ENCODE assay signal across 20 cellular contexts in genomic region chr7:34026481-34027225, GRCh38.
DNase-seq lines count a peak whose midpoint lies in the region; ATAC-seq and TF ChIP-seq lines count a peak whose summit lies in the region.
"Had no signal": no experiment of that assay in that cellular context is flagged by ENCODE, and none has a peak within 500 bp of the region (broad histone marks: within the 10 kb centered on the region; RNA-seq: fewer than 3 reads in every experiment).

No MANE protein-coding gene starts in this region.

- H3K36me3 ChIP-seq in cardiac muscle cell (peaks cover 4% of the 10 kb centered on the region), brain microvascular endothelial cell (replicated peaks) (no peaks in the 10 kb centered on the region)
- H3K36me3 ChIP-seq: BE2C had no signal

- intact Hi-C loops in right cardiac atrium (cut with DNase I) = no loop called here

- H3K4me3 ChIP-seq in cardiac muscle cell (no peak overlapping the region), right cardiac atrium (ENCODE audit: low read length) (no peak overlapping the region), brain microvascular endothelial cell (ENCODE audit: low read depth, low read length) (no peak overlapping the region), fibroblast of pulmonary artery (replicated peaks; ENCODE audit: low read depth, low read length) (no peak overlapping the region)
- H3K4me3 ChIP-seq: GM12878, GM23338 had no signal

- peak overlapping the region; percentile 93 for H3K27ac ChIP-seq in cardiac muscle cell
- H3K27ac ChIP-seq in right cardiac atrium (ENCODE audit: low read length) = no peak overlapping the region
- H3K27ac ChIP-seq in brain microvascular endothelial cell = no peak overlapping the region
- H3K27ac ChIP-seq: HL-60 had no signal

- ATAC-seq in right cardiac atrium = no peak
- ATAC-seq: GM12878, GM23338 had no signal

- H3K9me3 ChIP-seq in cardiac muscle cell (ENCODE audit: low read depth) (no peaks in the 10 kb centered on the region), right cardiac atrium (ENCODE audit: control insufficient read depth, low read length) (no peaks in the 10 kb centered on the region)
- H3K9me3 ChIP-seq: BE2C had no signal

- H3K27ac Mint-ChIP-seq in progenitor cell of endocrine pancreas = no peak overlapping the region
- H3K27ac Mint-ChIP-seq: CD4-positive, CD25-positive, alpha-beta regulatory T cell; CD8-positive, alpha-beta memory T cell; GM23338 had no signal

- no peak overlapping the region for H3K4me3 Mint-ChIP-seq in progenitor cell of endocrine pancreas (ENCODE audit: low read depth)
- H3K4me3 Mint-ChIP-seq: CD4-positive, CD25-positive, alpha-beta regulatory T cell; CD8-positive, alpha-beta memory T cell; GM23338 had no signal

- H3K4me1 ChIP-seq in cardiac muscle cell (ENCODE audit: low read depth) (peaks cover 26% of the 10 kb centered on the region), right cardiac atrium (ENCODE audit: control insufficient read depth, insufficient read depth, low read length) (no peaks in the 10 kb centered on the region)
- H3K4me1 ChIP-seq: BE2C had no signal

- H3K36me3 Mint-ChIP-seq in progenitor cell of endocrine pancreas (ENCODE audit: insufficient read depth) = no peaks in the 10 kb centered on the region
- H3K36me3 Mint-ChIP-seq: CD4-positive, CD25-positive, alpha-beta regulatory T cell; CD8-positive, alpha-beta memory T cell had no signal

- peaks cover 1% of the 10 kb centered on the region for H3K4me1 Mint-ChIP-seq in progenitor cell of endocrine pancreas (ENCODE audit: low read depth)
- H3K4me1 Mint-ChIP-seq: CD4-positive, CD25-positive, alpha-beta regulatory T cell; CD8-positive, alpha-beta memory T cell had no signal

- in situ Hi-C loops in brain microvascular endothelial cell (cut with HindIII; ENCODE audit: low pct_ligation_motif_present, low sequenced_read_pairs) = no loop called here

- peaks cover 4% of the 10 kb centered on the region for H3K27me3 Mint-ChIP-seq in progenitor cell of endocrine pancreas
- H3K27me3 Mint-ChIP-seq: CD4-positive, CD25-positive, alpha-beta regulatory T cell had no signal

- TF ChIP-seq CTCF in cardiac muscle cell (IDR thresholded peaks at IDR 0.05; ENCODE audit: low read depth, low read length) (no peak), brain microvascular endothelial cell (IDR thresholded peaks at IDR 0.05; ENCODE audit: low read depth, low read length, missing control alignments) (no peak), fibroblast of pulmonary artery (IDR thresholded peaks at IDR 0.05; ENCODE audit: low read length, missing control alignments) (no peak), progenitor cell of endocrine pancreas (IDR thresholded peaks at IDR 0.05; ENCODE audit: unreplicated experiment) (no peak)

- H3K27me3 ChIP-seq in cardiac muscle cell (no peaks in the 10 kb centered on the region), right cardiac atrium (ENCODE audit: control insufficient read depth, insufficient read depth) (no peaks in the 10 kb centered on the region), brain microvascular endothelial cell (replicated peaks) (no peaks in the 10 kb centered on the region)
- H3K27me3 ChIP-seq: BE2C had no signal

- WGBS in right cardiac atrium = 62% methylated on average over 4 of the region's 4 CpGs

- DNase-seq in cardiac muscle cell (ENCODE audit: low read depth in 1 of 2, low spot score in 1 of 2) (no peak), right cardiac atrium (no peak), brain microvascular endothelial cell (peak; percentile 9), fibroblast of pulmonary artery (ENCODE audit: low read depth) (peak; percentile 14), NCI-H1436 (lab: John Stamatoyannopoulos, UW) (no peak), SHP77 (lab: John Stamatoyannopoulos, UW) (no peak), progenitor cell of endocrine pancreas (ENCODE audit: low spot score, unreplicated experiment) (no peak)
- DNase-seq: BE2C; C1 segment of cervical spinal cord; CD4-positive, CD25-positive, alpha-beta regulatory T cell; CD8-positive, alpha-beta memory T cell; COR-L47; DMS 273 treated with DMSO at 0.1 percent for 48 hours; DMS53; DND-41; EL; HCEC 1CT had no signal

- H3K9me3 Mint-ChIP-seq in progenitor cell of endocrine pancreas (ENCODE audit: low read depth) = no peaks in the 10 kb centered on the region
- H3K9me3 Mint-ChIP-seq: GM23338 had no signal

Comparison
In these comparisons a context has a peak if more than half of its experiments do, and no peak if none do; other contexts are left out.
1. DNase-seq: peak in brain microvascular endothelial cell (single experiment) and fibroblast of pulmonary artery (single experiment); none in cardiac muscle cell (0 of 2), right cardiac atrium (0 of 3), NCI-H1436 (single experiment), SHP77 (0 of 2) and progenitor cell of endocrine pancreas (single experiment).